ENCODE assay signal across 18 cellular contexts in genomic region chr1:241842565-241842964, GRCh38. TPM values are rescaled to one million over a fixed set of nuclear protein-coding genes. Genes with fewer than 3 reads are reported as not detected.
DNase-seq lines count a peak whose midpoint lies in the region; ATAC-seq and TF ChIP-seq lines count a peak whose summit lies in the region.
"Had no signal": no experiment of that assay in that cellular context is flagged by ENCODE, and none has a peak within 500 bp of the region (broad histone marks: within the 10 kb centered on the region; RNA-seq: fewer than 3 reads in every experiment).

No MANE protein-coding gene starts in this region.

- no peak overlapping the region for H2AFZ ChIP-seq in Karpas-422 (ENCODE audit: low read length)

- H3K4me2 ChIP-seq in Karpas-422 (ENCODE audit: low read depth, low read length, poor library complexity, severe bottlenecking) (no peak overlapping the region), mesendoderm (ENCODE audit: low read length) (no peak overlapping the region)

- H3K18ac ChIP-seq in mesendoderm (ENCODE audit: low read length), result no peak overlapping the region

- no peaks in the 10 kb centered on the region for H3K79me2 ChIP-seq in Karpas-422 (ENCODE audit: low read length)
- no peaks in the 10 kb centered on the region for H3K79me2 ChIP-seq in mesendoderm (ENCODE audit: control insufficient read depth, insufficient read depth, low read length)

- ATAC-seq in GM21423 (IDR thresholded peaks at IDR 0.05; ENCODE audit: unreplicated experiment), result no peak
- ATAC-seq in HG03039 (IDR thresholded peaks at IDR 0.05; ENCODE audit: unreplicated experiment), result no peak
- ATAC-seq in GM21576 (IDR thresholded peaks at IDR 0.05; ENCODE audit: unreplicated experiment), result no peak

- no peaks in the 10 kb centered on the region for H3K27me3 ChIP-seq in Karpas-422 (ENCODE audit: low read length)
- no peaks in the 10 kb centered on the region for H3K27me3 ChIP-seq in mesendoderm (ENCODE audit: insufficient read depth, low read length, poor library complexity)

- no peak overlapping the region for H4K8ac ChIP-seq in mesendoderm (ENCODE audit: low read depth, low read length)

- no CpG with 5 or more reads among the region's 2 CpGs for WGBS in mesendoderm (ENCODE audit: extremely low coverage, insufficient coverage, low lambda C conversion rate)

- no peak overlapping the region for H3K9ac ChIP-seq in Karpas-422 (ENCODE audit: low read length)
- H3K9ac ChIP-seq in mesendoderm (ENCODE audit: low read length), result no peak overlapping the region

- H3K36me3 ChIP-seq in Karpas-422 (ENCODE audit: insufficient read depth, low read length), result no peaks in the 10 kb centered on the region
- no peaks in the 10 kb centered on the region for H3K36me3 ChIP-seq in mesendoderm (ENCODE audit: control insufficient read depth, insufficient read depth, low read length)
- H3K36me3 ChIP-seq: BE2C, WERI-Rb-1 had no signal

- no peak overlapping the region for H3K56ac ChIP-seq in mesendoderm (ENCODE audit: low read length)

- no peak for TF ChIP-seq CTCF in choroid plexus epithelial cell (conservative IDR thresholded peaks at IDR 0.05; ENCODE audit: low read depth, low read length)

- H3K4ac ChIP-seq in mesendoderm (ENCODE audit: low read depth, low read length), result no peak overlapping the region

- no peaks in the 10 kb centered on the region for H3K9me3 ChIP-seq in Karpas-422 (ENCODE audit: low read length)
- H3K9me3 ChIP-seq: BE2C had no signal

- no peak overlapping the region for H2AK5ac ChIP-seq in mesendoderm (ENCODE audit: low read length)

- H3K27ac ChIP-seq in Karpas-422 (ENCODE audit: low read length), result no peak overlapping the region
- no peak overlapping the region for H3K27ac ChIP-seq in mesendoderm (ENCODE audit: low read depth, low read length)
- H3K27ac ChIP-seq: skin epidermis, WERI-Rb-1 had no signal

- no peak overlapping the region for H4K5ac ChIP-seq in mesendoderm (ENCODE audit: low read length)

- H2BK15ac ChIP-seq in mesendoderm (replicated peaks; ENCODE audit: low read depth), result no peak overlapping the region

- no peak overlapping the region for H2BK5ac ChIP-seq in mesendoderm (ENCODE audit: low read length)

- H3K9me2 ChIP-seq in Karpas-422 (replicated peaks; ENCODE audit: insufficient read depth, low read length), result no peaks in the 10 kb centered on the region

- no peak overlapping the region for H3K23ac ChIP-seq in mesendoderm (ENCODE audit: low read length)

- no peak overlapping the region for H2BK120ac ChIP-seq in mesendoderm (ENCODE audit: low read depth, low read length)

- H3K4me1 ChIP-seq in Karpas-422 (ENCODE audit: low read length) (peaks cover 22% of the 10 kb centered on the region), mesendoderm (ENCODE audit: control insufficient read depth, low read depth, low read length) (no peaks in the 10 kb centered on the region)

- no peak overlapping the region for H3K4me3 ChIP-seq in Karpas-422 (ENCODE audit: low read length)
- no peak overlapping the region for H3K4me3 ChIP-seq in choroid plexus epithelial cell (ENCODE audit: low read depth, low read length)
- no peak overlapping the region for H3K4me3 ChIP-seq in mesendoderm (ENCODE audit: low read length)
- H3K4me3 ChIP-seq: skin epidermis had no signal

- DNase-seq in EL, result peak; percentile 78
- peak; percentile 51 for DNase-seq in Karpas-422
- peak; percentile 51 for DNase-seq in choroid plexus epithelial cell (ENCODE audit: low read depth)
- peak; percentile 18 for DNase-seq in mesendoderm
- no peak for DNase-seq in SHP77 (lab: John Stamatoyannopoulos, UW)
- DNase-seq: amygdala, BE2C, cerebellar nuclear complex, H9, islet precursor cell, NCI-H2081, NCI-H82, nucleus accumbens, WERI-Rb-1 had no signal

- no peaks in the 10 kb centered on the region for H3K79me1 ChIP-seq in mesendoderm (ENCODE audit: low read length)

- no peaks in the 10 kb centered on the region for H4K20me1 ChIP-seq in Karpas-422 (ENCODE audit: insufficient read depth, low read depth, low read length)

RNA-seq across cellular contexts. Expression of gene EXO1, which starts 5.4 kb away (rescaled TPM):
- total RNA-seq in Karpas-422 (2014; rRNA removed; shearing (Covaris generic); ENCODE audit: low replicate concordance), result 9.8 and 14.2 TPM in 2 replicates
- 24.3 TPM for polyA plus RNA-seq in mesendoderm (2013, experiment 1 of 2)
- polyA plus RNA-seq in mesendoderm (2013, experiment 2 of 2), result 24.4 TPM

Comparison
In these comparisons a context has a peak if more than half of its experiments do, and no peak if none do; other contexts are left out.
1. DNase-seq: peak in EL (single experiment), Karpas-422 (single experiment), choroid plexus epithelial cell (single experiment) and mesendoderm (single experiment); none in SHP77 (0 of 2).